Comparison of ENCODE assay signal across 18 cellular contexts in the genomic region with DNA sequence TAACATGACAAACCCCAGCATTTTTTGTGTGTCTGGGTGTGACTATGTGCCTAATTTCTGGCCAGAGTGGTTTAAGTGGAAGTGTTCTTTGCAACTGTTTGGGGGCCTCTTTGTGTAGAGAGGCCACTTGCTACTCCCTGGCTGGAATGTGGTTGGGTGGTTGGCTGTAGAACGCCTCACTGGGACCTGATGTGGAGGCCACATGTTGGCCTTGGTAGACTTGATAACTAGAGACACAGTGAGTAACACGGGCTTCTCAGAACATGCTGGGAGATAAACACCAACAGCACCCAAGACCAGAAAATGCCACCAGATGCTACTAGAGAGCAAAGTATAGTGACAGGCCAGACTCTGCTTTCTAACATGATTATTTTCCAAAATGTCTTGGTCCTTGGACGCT.
"Had no signal": no experiment of that assay in that cellular context is flagged by ENCODE, and none has a peak within 500 bp of the region (broad histone marks: within the 10 kb centered on the region; RNA-seq: fewer than 3 reads in every experiment).

No MANE protein-coding gene starts in this region.

- H3K36me3 Mint-ChIP-seq: naive thymus-derived CD8-positive, alpha-beta T cell had no signal

- H3K4me3 Mint-ChIP-seq: naive thymus-derived CD8-positive, alpha-beta T cell had no signal

- DNase-seq: effector memory CD4-positive, alpha-beta T cell; heart right ventricle; islet precursor cell; mammary epithelial cell; mucosa of descending colon; naive thymus-derived CD8-positive, alpha-beta T cell; posterior cingulate gyrus; spleen; stimulated activated CD4-positive, alpha-beta T cell treated with anti-CD3 and anti-CD28 coated beads, Interleukin-2, amount 100 ng/mL, for 24 hours; stimulated activated CD4-positive, alpha-beta T cell treated with anti-CD3 and anti-CD28 coated beads, Interleukin-4, amount 100 ng/mL, for 4 hours; stimulated activated naive CD4-positive, alpha-beta T cell treated with Interleukin-2 at 50 U/mL for 16 hours; testis; upper lobe of right lung had no signal

- H3K27me3 Mint-ChIP-seq: naive thymus-derived CD8-positive, alpha-beta T cell had no signal

- H3K36me3 ChIP-seq: heart right ventricle, spleen, tibial nerve, upper lobe of right lung, vagina had no signal

- H3K27me3 ChIP-seq: testis, tibial nerve, vagina had no signal

- H3K9me3 ChIP-seq: heart right ventricle, mucosa of descending colon, spleen, testis, tibial nerve, upper lobe of right lung, vagina had no signal

- H3K4me1 ChIP-seq: heart right ventricle, spleen, testis, tibial nerve, upper lobe of right lung, vagina had no signal

- H3K4me3 ChIP-seq: heart right ventricle, mucosa of descending colon, spleen, testis, tibial nerve, upper lobe of right lung, vagina had no signal

- ATAC-seq: esophagus mucosa; heart right ventricle; left lobe of liver; mucosa of descending colon; naive thymus-derived CD8-positive, alpha-beta T cell; sciatic nerve; upper lobe of right lung had no signal

- H3K27ac ChIP-seq: heart right ventricle, spleen, testis, tibial nerve, upper lobe of right lung, vagina had no signal
